ENCODE assay signal across 14 cellular contexts in the genomic region with DNA sequence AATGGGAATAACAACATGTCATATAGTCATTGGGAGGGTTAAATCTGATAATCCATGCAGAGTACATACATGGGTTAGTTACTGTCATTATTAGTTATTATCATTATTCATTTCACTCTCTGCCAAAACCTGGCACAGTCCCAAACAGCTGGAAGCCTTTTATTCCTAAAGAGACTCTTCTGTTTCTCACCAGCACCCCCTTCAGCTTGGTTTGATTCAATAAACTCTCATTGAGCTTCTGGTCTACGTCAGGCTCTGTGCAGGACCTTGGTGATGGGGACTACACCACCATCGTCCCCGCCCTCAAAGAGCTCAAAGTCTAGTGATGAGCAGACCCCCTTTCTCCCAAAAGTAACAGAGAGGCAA. TPM values are rescaled to one million over a fixed set of nuclear protein-coding genes. Genes with fewer than 3 reads are reported as not detected.
DNase-seq lines count a peak whose midpoint lies in the region; ATAC-seq and TF ChIP-seq lines count a peak whose summit lies in the region.
"Had no signal": no experiment of that assay in that cellular context is flagged by ENCODE, and none has a peak within 500 bp of the region (broad histone marks: within the 10 kb centered on the region; RNA-seq: fewer than 3 reads in every experiment).

No MANE protein-coding gene starts in this region.

- BruUV-seq in Panc1 (replicated peaks; lab: Mats Ljungman, UMichigan) = no TSS peak

- H3K9me2 ChIP-seq in GM23248 (ENCODE audit: insufficient read depth) = no peaks in the 10 kb centered on the region
- no peaks in the 10 kb centered on the region for H3K9me2 ChIP-seq in hepatocyte (replicated peaks; ENCODE audit: insufficient read depth)

- H3K79me2 ChIP-seq in GM23248 (ENCODE audit: insufficient read depth) (no peaks in the 10 kb centered on the region), hepatocyte (no peaks in the 10 kb centered on the region)

- no peak for ATAC-seq in Panc1
- no peak for ATAC-seq in HG03175 (IDR thresholded peaks at IDR 0.05; ENCODE audit: unreplicated experiment)

- in situ Hi-C loops in GM23248 (cut with MboI) (loop anchor here (10.0 kb wide), 1 partner anchor 117 kb away; no protein-coding TSS in a partner anchor), Panc1 (cut with HindIII; ENCODE audit: low pct_unique_long_range_greater_than_20kb, low sequenced_read_pairs) (no loop called here)

- no peak for TF ChIP-seq EP300 in sigmoid colon (IDR thresholded peaks at IDR 0.05)

- WGBS in GM23248 (ENCODE audit: low coverage in 1 of 2, low lambda C conversion rate in 2 of 2, missing lambda C conversion rate in 2 of 2), 2 experiments = 63 to 81% methylated on average over 3 of the region's 3 CpGs
- WGBS in hepatocyte (ENCODE audit: low lambda C conversion rate, missing lambda C conversion rate) = 67% methylated on average over 3 of the region's 3 CpGs
- WGBS in sigmoid colon, 2 donors = 78 to 83% methylated on average over 3 of the region's 3 CpGs

- no peak overlapping the region for H3K4me2 ChIP-seq in GM23248 (ENCODE audit: unreplicated experiment)
- no peak overlapping the region for H3K4me2 ChIP-seq in hepatocyte

- H3K27ac ChIP-seq in GM23248 = no peak overlapping the region
- peak overlapping the region; percentile 10; the same call in 1 of the 2 replicates for H3K27ac ChIP-seq in Panc1 (ENCODE audit: low read length)
- H3K27ac ChIP-seq in hepatocyte = no peak overlapping the region
- no peak overlapping the region for H3K27ac ChIP-seq in sigmoid colon
- H3K27ac ChIP-seq: testis had no signal

- no peaks in the 10 kb centered on the region for H3K36me3 ChIP-seq in GM23248 (ENCODE audit: low read depth)
- H3K36me3 ChIP-seq in Panc1 (ENCODE audit: control insufficient read depth, insufficient read depth, low read length) = no peaks in the 10 kb centered on the region
- H3K36me3 ChIP-seq in hepatocyte (replicated peaks; ENCODE audit: insufficient read depth, low read depth) = no peaks in the 10 kb centered on the region
- H3K36me3 ChIP-seq in sigmoid colon = no peaks in the 10 kb centered on the region

- H3K9me3 ChIP-seq in GM23248 (ENCODE audit: low read depth) (no peaks in the 10 kb centered on the region), Panc1 (ENCODE audit: control insufficient read depth, insufficient read depth, low read depth, low read length) (no peaks in the 10 kb centered on the region), hepatocyte (ENCODE audit: low read depth) (no peaks in the 10 kb centered on the region), sigmoid colon (no peaks in the 10 kb centered on the region)
- H3K9me3 ChIP-seq: testis had no signal

- POLR2A ChIA-PET in Panc1 (lab: Charles Lee) = interaction anchor here (0.6 kb wide), 1 partner anchor 145 kb away, joined by 3 read pairs; no protein-coding TSS in a partner anchor

- no peak overlapping the region for H3K9ac ChIP-seq in GM23248

- H3K27me3 ChIP-seq in GM23248 (replicated peaks; ENCODE audit: insufficient read depth) (peaks cover 7% of the 10 kb centered on the region), Panc1 (ENCODE audit: control insufficient read depth, insufficient read depth, low read length) (no peaks in the 10 kb centered on the region), hepatocyte (peaks cover 4% of the 10 kb centered on the region), sigmoid colon (peaks cover 16 to 81% (median 41%) of the 10 kb centered on the region in 3 donors)
- H3K27me3 ChIP-seq: testis had no signal

- DNase-seq in COR-L47 (lab: John Stamatoyannopoulos, UW) = peak; percentile 45
- DNase-seq in GM23248 = peak; percentile 34
- no peak for DNase-seq in Panc1 (ENCODE audit: low read depth, low spot score)
- DNase-seq in fibroblast of the aortic adventitia (ENCODE audit: low read depth) = peak; percentile 37
- no peak for DNase-seq in hepatocyte (ENCODE audit: low spot score)
- DNase-seq in sigmoid colon = no peak
- DNase-seq: NK-92 treated with Interleukin-12 subunit alpha and Interleukin-12 subunit beta, amount 100 ng/mL, for 24 hours had no signal

- no peak for TF ChIP-seq POLR2A in sigmoid colon (IDR thresholded peaks at IDR 0.05)

- no peak overlapping the region for H2AFZ ChIP-seq in GM23248
- no peak overlapping the region for H2AFZ ChIP-seq in hepatocyte

- H4K20me1 ChIP-seq in GM23248 (ENCODE audit: insufficient read depth) = no peaks in the 10 kb centered on the region
- no peaks in the 10 kb centered on the region for H4K20me1 ChIP-seq in hepatocyte (ENCODE audit: insufficient read depth, poor library complexity, severe bottlenecking)

- no peaks in the 10 kb centered on the region for H3F3A ChIP-seq in GM23248 (ENCODE audit: insufficient read depth)

- H3K4me3 ChIP-seq in GM23248 (no peak overlapping the region), Panc1 (ENCODE audit: low read depth in 2 of 2, low read length in 2 of 2) (peak overlapping the region; percentile 52 to 88; a peak in 3 of 4 replicates), fibroblast of the aortic adventitia (ENCODE audit: low read depth, low read length) (no peak overlapping the region), hepatocyte (no peak overlapping the region), sigmoid colon (no peak overlapping the region)
- H3K4me3 ChIP-seq: lung, testis had no signal

- CTCF ChIA-PET in Panc1 (lab: Charles Lee) = interaction anchor here (0.6 to 1.4 kb wide), 4 partner anchors 29 to 1242 kb away, joined by 3 to 7 read pairs (median 6); no protein-coding TSS in a partner anchor

- H3K4me1 ChIP-seq in GM23248 (ENCODE audit: insufficient read depth) (no peaks in the 10 kb centered on the region), Panc1 (ENCODE audit: control insufficient read depth, insufficient read depth, low read length) (peaks cover 22% of the 10 kb centered on the region), hepatocyte (ENCODE audit: insufficient read depth) (peaks cover 10% of the 10 kb centered on the region), sigmoid colon (peaks cover 0 to 13% (median 11%) of the 10 kb centered on the region in 4 donors)
- H3K4me1 ChIP-seq: testis had no signal

- intact Hi-C loops in Panc1 (cut with micrococcal nuclease; ENCODE audit: unreplicated experiment) (no loop called here), sigmoid colon (cut with DNase I) (loop anchor here (2.0 kb wide), 1 partner anchor 119 kb away; no protein-coding TSS in a partner anchor)

- TF ChIP-seq CTCF in Panc1 (IDR thresholded peaks at IDR 0.05) (no peak), fibroblast of the aortic adventitia (IDR thresholded peaks at IDR 0.05; ENCODE audit: insufficient read depth, low read length) (no peak), hepatocyte (IDR thresholded peaks at IDR 0.05; ENCODE audit: poor library complexity) (no peak), sigmoid colon (IDR thresholded peaks at IDR 0.05) (no peak)

RNA-seq across cellular contexts. Expression of gene KCNK15, which starts 2.3 kb away (rescaled TPM):
- total RNA-seq in GM23248 (2014; rRNA removed; shearing (Covaris generic)) = 9.9 and 11.1 TPM in 2 replicates
- 5.2 and 5.7 TPM in 2 replicates for polyA plus RNA-seq in GM23248 (2016; fragmentation: Nextera tagmentation; extraction: Ambion mirVana)
- total RNA-seq in Panc1 (2021; ENCODE audit: unreplicated experiment) = 7.4 TPM
- polyA plus RNA-seq in Panc1 (2012; ENCODE audit: insufficient read length) = 13.2 TPM
- total RNA-seq in fibroblast of the aortic adventitia (ENCODE audit: low replicate concordance) = 4.2 and 8.5 TPM in 2 replicates
- total RNA-seq in hepatocyte = 0.92 and 1.7 TPM in 2 replicates
- 3.1 and 4.3 TPM in 2 replicates for polyA plus RNA-seq in hepatocyte
- 1 to 10 TPM in 2 of 4 donors, under 1 TPM in 2; 0.55 to 2.1 (median 1.0) TPM for total RNA-seq in sigmoid colon
- under 1 TPM in 2 of 3 donors, not detected in 1; 0.28 to 0.60 TPM for polyA plus RNA-seq in sigmoid colon
- total RNA-seq: M059J had no signal

RNA-seq across cellular contexts. Expression of gene CCN5, which starts 32.8 kb away (rescaled TPM):
- total RNA-seq in GM23248 (2014; rRNA removed; shearing (Covaris generic)) = 24.5 and 47.3 TPM in 2 replicates
- polyA plus RNA-seq in GM23248 (2016; fragmentation: Nextera tagmentation; extraction: Ambion mirVana) (20.8 and 23.6 TPM in 2 replicates), hepatocyte (0.82 TPM in 1 of 2 replicates, not detected in the other), sigmoid colon (10 to 100 TPM in 1 of 3 donors, 1 to 10 TPM in 2; 1.0 to 21.0 (median 2.8) TPM)
- total RNA-seq in Panc1 (2021; ENCODE audit: unreplicated experiment) (15.2 TPM), fibroblast of the aortic adventitia (ENCODE audit: low replicate concordance) (67.9 and 266 TPM in 2 replicates), hepatocyte (0.12 and 0.53 TPM in 2 replicates), sigmoid colon (10 to 100 TPM in 3 of 4 donors, 1 to 10 TPM in 1; 5.0 to 48.7 (median 18.5) TPM)
- polyA plus RNA-seq in Panc1 (2012; ENCODE audit: insufficient read length) = 32.0 TPM
- total RNA-seq: activated CD8-positive, alpha-beta memory T cell treated with anti-CD3 and anti-CD28 coated beads for 36 hours; activated T-helper 2 cell treated with anti-CD3 and anti-CD28 coated beads, Interferon-gamma antibody, Interleukin-2, Interleukin-4, amounts not matched to agents 10 μg/mL and 5 μg/mL and 100 μg/mL, durations not matched to agents 14 hours and 24 hours and 36 hours; skeletal muscle tissue had no signal

Comparison
In these comparisons a context has a peak if more than half of its experiments do, and no peak if none do; other contexts are left out.
1. DNase-seq: peak in COR-L47 (single experiment), GM23248 (single experiment) and fibroblast of the aortic adventitia (single experiment); none in Panc1 (single experiment), hepatocyte (single experiment) and sigmoid colon (single experiment).
2. H3K4me3 ChIP-seq: peak in Panc1 (2 of 2); none in GM23248 (single experiment), fibroblast of the aortic adventitia (single experiment), hepatocyte (single experiment) and sigmoid colon (0 of 4).